ENCODE assay signal across 12 cellular contexts in the genomic region with DNA sequence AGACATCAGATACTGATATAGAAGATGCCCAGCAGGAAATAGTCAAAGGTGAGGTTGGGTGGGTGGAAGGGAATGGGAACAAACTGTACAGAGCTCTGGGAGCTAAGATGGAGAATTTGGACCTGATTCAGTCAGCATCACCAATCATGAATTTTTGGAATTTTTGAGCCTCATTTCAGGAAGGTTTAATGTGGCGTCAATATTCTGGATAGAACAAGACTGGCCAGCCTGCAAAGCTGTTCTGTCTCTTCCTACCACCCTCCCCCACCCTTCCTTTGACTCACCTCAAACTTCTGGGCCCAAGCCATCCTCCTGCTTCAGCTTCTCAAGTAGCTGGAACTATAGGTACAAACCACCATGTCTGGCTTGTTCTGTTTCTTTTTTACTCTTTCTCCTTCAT. TPM values are rescaled to one million over a fixed set of nuclear protein-coding genes. Genes with fewer than 3 reads are reported as not detected.
DNase-seq lines count a peak whose midpoint lies in the region; ATAC-seq, FAIRE-seq and TF ChIP-seq lines count a peak whose summit lies in the region.
"Had no signal": no experiment of that assay in that cellular context is flagged by ENCODE, and none has a peak within 500 bp of the region (broad histone marks: within the 10 kb centered on the region; RNA-seq: fewer than 3 reads in every experiment).

No MANE protein-coding gene starts in this region.

- dilution Hi-C loops in endothelial cell of umbilical vein (cut with MboI; ENCODE audit: extremely low pct_ligation_motif_present, low sequenced_read_pairs), result no loop called here

- no peak overlapping the region for H3K4me3 Mint-ChIP-seq in nephron progenitor cell

- no peaks in the 10 kb centered on the region for H3K27me3 Mint-ChIP-seq in nephron progenitor cell (ENCODE audit: low read depth, poor library complexity)

- H3K9me3 Mint-ChIP-seq in nephron progenitor cell, result no peaks in the 10 kb centered on the region

- TF ChIP-seq POLR2A in endothelial cell of umbilical vein (IDR thresholded peaks at IDR 0.05; ENCODE audit: low read depth, low read length), result no peak

- no peak overlapping the region for H3K27ac ChIP-seq in endothelial cell of umbilical vein (ENCODE audit: insufficient read depth, low read depth, low read length)
- H3K27ac ChIP-seq in OCI-LY7 (ENCODE audit: low read depth, low read length, poor library complexity, severe bottlenecking), result no peak overlapping the region
- H3K27ac ChIP-seq: ovary had no signal

- peaks cover 65% of the 10 kb centered on the region for H3K79me2 ChIP-seq in endothelial cell of umbilical vein (ENCODE audit: control insufficient read depth, insufficient read depth, low read length)
- H3K79me2 ChIP-seq in OCI-LY7 (ENCODE audit: insufficient read depth, low read depth, low read length), result peaks cover 91% of the 10 kb centered on the region

- H2AFZ ChIP-seq in endothelial cell of umbilical vein (ENCODE audit: low read depth, low read length) (no peak overlapping the region), OCI-LY7 (ENCODE audit: low read length) (no peak overlapping the region)

- in situ Hi-C loops in G401 (cut with HindIII; ENCODE audit: low sequenced_read_pairs), result no loop called here

- H3K9me1 ChIP-seq in endothelial cell of umbilical vein (replicated peaks; ENCODE audit: control insufficient read depth, extremely low read depth, insufficient read depth, low read length), result no peaks in the 10 kb centered on the region

- POLR2A ChIA-PET in endothelial cell of umbilical vein (lab: Charles Lee) (no interaction called here), OCI-LY7 (lab: Charles Lee) (interaction anchor here (0.6 to 0.8 kb wide), 3 partner anchors 16 to 35 kb away, joined by 3 to 6 read pairs (median 3); no protein-coding TSS in a partner anchor)

- no peaks in the 10 kb centered on the region for H3K27me3 ChIP-seq in endothelial cell of umbilical vein (ENCODE audit: control insufficient read depth in 2 of 2, insufficient read depth in 2 of 2, low read length in 2 of 2)
- H3K27me3 ChIP-seq: ovary had no signal

- peaks cover 7% of the 10 kb centered on the region for H3K4me1 ChIP-seq in endothelial cell of umbilical vein (ENCODE audit: control insufficient read depth, extremely low read depth, insufficient read depth, low read length)
- H3K4me1 ChIP-seq in OCI-LY7 (ENCODE audit: insufficient read depth, low read length, poor library complexity, severe bottlenecking), result peaks cover 4% of the 10 kb centered on the region

- CTCF ChIA-PET in endothelial cell of umbilical vein (lab: Charles Lee), result interaction anchor here (0.7 to 2.0 kb wide), 4 partner anchors 18 to 48 kb away, joined by 3 to 8 read pairs (median 3); a partner anchor contains a TSS
- CTCF ChIA-PET in OCI-LY7 (lab: Charles Lee; ENCODE audit: unreplicated experiment), result interaction anchor here (0.7 kb wide), 1 partner anchor 1859 kb away, joined by 6 read pairs; no protein-coding TSS in a partner anchor

- H3K9me3 ChIP-seq in endothelial cell of umbilical vein (replicated peaks; ENCODE audit: control insufficient read depth, insufficient read depth, low read length), result no peaks in the 10 kb centered on the region
- H3K9me3 ChIP-seq in OCI-LY7 (ENCODE audit: low read length), result no peaks in the 10 kb centered on the region
- H3K9me3 ChIP-seq: ovary had no signal

- H3K9me2 ChIP-seq in OCI-LY7 (ENCODE audit: insufficient read depth, low read length), result no peaks in the 10 kb centered on the region

- FAIRE-seq in endothelial cell of umbilical vein (lab: Jason Lieb, UNC), result peak; percentile 53
- FAIRE-seq: GM19239 had no signal

- H3K36me3 ChIP-seq in endothelial cell of umbilical vein (ENCODE audit: control insufficient read depth in 2 of 2, extremely low read depth in 1 of 2, insufficient read depth in 2 of 2, low read length in 2 of 2), result no peaks in the 10 kb centered on the region
- H3K36me3 ChIP-seq in OCI-LY7 (ENCODE audit: insufficient read depth, low read length), result peaks cover 61% of the 10 kb centered on the region
- H3K36me3 ChIP-seq: ovary had no signal

- H3K4me3 ChIP-seq in endothelial cell of umbilical vein (replicated peaks in 1 of 3; ENCODE audit: insufficient read depth in 1 of 3, low read depth in 1 of 3, low read length in 3 of 3) (no peak overlapping the region), OCI-LY7 (ENCODE audit: low read depth, low read length, poor library complexity, severe bottlenecking) (no peak overlapping the region)
- H3K4me3 ChIP-seq: ovary had no signal

- H3K9ac ChIP-seq in endothelial cell of umbilical vein (replicated peaks; ENCODE audit: extremely low read depth, insufficient read depth, low read length), result no peak overlapping the region

- H3K4me1 Mint-ChIP-seq in nephron progenitor cell, result peaks cover 38% of the 10 kb centered on the region

- BruUV-seq in endothelial cell of umbilical vein (replicated peaks; lab: Mats Ljungman, UMichigan), result no TSS peak
- no TSS peak for BruUV-seq in OCI-LY7 (replicated peaks; lab: Mats Ljungman, UMichigan)

- peak overlapping the region; percentile 49 for H3K27ac Mint-ChIP-seq in nephron progenitor cell

- H3K36me3 Mint-ChIP-seq in nephron progenitor cell (ENCODE audit: low read depth), result peaks cover 17% of the 10 kb centered on the region

- DNase-seq in G401 (ENCODE audit: low spot score) (peak; percentile 34), endothelial cell of umbilical vein (ENCODE audit: low read depth, low spot score) (peak; percentile 7), nephron progenitor cell (no peak), OCI-LY7 (ENCODE audit: low spot score) (no peak), DMS 273 treated with DMSO at 0.1 percent for 48 hours (lab: John Stamatoyannopoulos, UW) (no peak)
- DNase-seq: caudate nucleus, NCI-H774 had no signal

- H4K20me1 ChIP-seq in endothelial cell of umbilical vein (replicated peaks; ENCODE audit: control insufficient read depth, extremely low read depth, insufficient read depth, low read length) (no peaks in the 10 kb centered on the region), OCI-LY7 (ENCODE audit: insufficient read depth, low read length) (no peaks in the 10 kb centered on the region; the same call in 1 of the 2 replicates)

- H3K4me2 ChIP-seq in endothelial cell of umbilical vein (ENCODE audit: insufficient read depth, low read length) (no peak overlapping the region), OCI-LY7 (ENCODE audit: low read length) (no peak overlapping the region)

- TF ChIP-seq CTCF in endothelial cell of umbilical vein (IDR thresholded peaks at IDR 0.05; ENCODE audit: extremely low read depth in 1 of 2, insufficient read depth in 1 of 2, low read depth in 1 of 2, low read length in 2 of 2), result no peak
- no peak for TF ChIP-seq CTCF in nephron progenitor cell (IDR thresholded peaks at IDR 0.05)
- TF ChIP-seq CTCF in OCI-LY7 (conservative IDR thresholded peaks at IDR 0.05; ENCODE audit: low read length), result no peak

- intact Hi-C loops in endothelial cell of umbilical vein (cut with micrococcal nuclease) (no loop called here), OCI-LY7 (cut with micrococcal nuclease; ENCODE audit: unreplicated experiment) (no loop called here)

- peak; percentile 68 for ATAC-seq in SK-N-SH treated with all-trans-retinoic acid at 6 μM for 48 hours
- ATAC-seq in GM18511 (IDR thresholded peaks at IDR 0.05; ENCODE audit: unreplicated experiment), result no peak
- no peak for ATAC-seq in GM21367 (IDR thresholded peaks at IDR 0.05; ENCODE audit: unreplicated experiment)

TF ChIP-seq in SK-N-SH treated with all-trans-retinoic acid at 6 μM for 48 hours, 23 proteins besides CTCF, POLR2A, EP300 and RAD21 (continues in another document):
- TF ChIP-seq SNAI2 (CRISPR knock-in tag; IDR thresholded peaks at IDR 0.05), result no peak
- TF ChIP-seq OSR1 (CRISPR knock-in tag; IDR thresholded peaks at IDR 0.05), result no peak
- TF ChIP-seq ARNTL (CRISPR knock-in tag; IDR thresholded peaks at IDR 0.05; ENCODE audit: borderline replicate concordance, low read depth), result no peak
- no peak for TF ChIP-seq PPARA (CRISPR knock-in tag; IDR thresholded peaks at IDR 0.05; ENCODE audit: borderline replicate concordance)
- no peak for TF ChIP-seq ZNF70 (CRISPR knock-in tag; IDR thresholded peaks at IDR 0.05)
- 0 out of 2 replicates have a peak, but pooled peaks have one; percentile 31 for TF ChIP-seq CSDC2 (CRISPR knock-in tag; IDR thresholded peaks at IDR 0.05)

TF ChIP-seq in endothelial cell of umbilical vein, 7 proteins besides CTCF, POLR2A, EP300 and RAD21 (continues in another document):
- TF ChIP-seq POLR2AphosphoS5 (IDR thresholded peaks at IDR 0.05; ENCODE audit: insufficient read depth, low read depth, low read length) (no peak), MYC (IDR thresholded peaks at IDR 0.05; ENCODE audit: low read depth, low read length) (no peak), EZH2 (IDR thresholded peaks at IDR 0.05; ENCODE audit: borderline replicate concordance, low read depth, low read length, severe bottlenecking) (no peak)
- TF ChIP-seq, protein P1, sequence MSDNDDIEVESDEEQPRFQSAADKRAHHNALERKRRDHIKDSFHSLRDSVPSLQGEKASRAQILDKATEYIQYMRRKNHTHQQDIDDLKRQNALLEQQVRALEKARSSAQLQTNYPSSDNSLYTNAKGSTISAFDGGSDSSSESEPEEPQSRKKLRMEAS (IDR thresholded peaks at IDR 0.05; ENCODE audit: insufficient read depth, insufficient read length), result no peak

RNA-seq across cellular contexts. Expression of a gene that starts 32.6 kb away (rescaled TPM):
- total RNA-seq in G401 (2014; rRNA removed; shearing (Covaris generic)), result 32.4 and 37.3 TPM in 2 replicates
- total RNA-seq in endothelial cell of umbilical vein (40.0 and 40.7 TPM in 2 replicates), OCI-LY7 (2022) (83.5 and 93.3 TPM in 2 replicates)
- polyA plus RNA-seq in endothelial cell of umbilical vein, result 16.9 and 20.7 TPM in 2 replicates
- polyA plus RNA-seq in endothelial cell of umbilical vein (2011; cell fraction: cytosol; rRNA removed), result 27.9 and 31.1 TPM in 2 replicates
- polyA plus RNA-seq in endothelial cell of umbilical vein (2011; cell fraction: nucleus; rRNA removed), result 29.5 and 35.6 TPM in 2 replicates
- 26.3 and 34.7 TPM in 2 replicates for polyA plus RNA-seq in endothelial cell of umbilical vein (2012)
- polyA minus RNA-seq in endothelial cell of umbilical vein, result 35.9 and 42.7 TPM in 2 replicates
- 32.0 TPM for polyA minus RNA-seq in endothelial cell of umbilical vein (2011; cell fraction: cytosol; rRNA and poly(A)+ RNA removed)
- polyA minus RNA-seq in endothelial cell of umbilical vein (2011; cell fraction: nucleus; rRNA and poly(A)+ RNA removed), result 21.0 and 28.5 TPM in 2 replicates
- 70.6 and 72.1 TPM in 2 replicates for total RNA-seq in OCI-LY7 (2014; rRNA removed; shearing (Covaris generic))

RNA-seq across cellular contexts. Expression of a gene that starts 50.0 kb away (rescaled TPM):
- 4.1 and 10.7 TPM in 2 replicates for total RNA-seq in G401 (2014; rRNA removed; shearing (Covaris generic))
- 2.2 and 2.7 TPM in 2 replicates for total RNA-seq in endothelial cell of umbilical vein
- polyA plus RNA-seq in endothelial cell of umbilical vein, result 0.65 and 0.95 TPM in 2 replicates
- 0.06 and 0.34 TPM in 2 replicates for polyA plus RNA-seq in endothelial cell of umbilical vein (2011; cell fraction: cytosol; rRNA removed)
- polyA plus RNA-seq in endothelial cell of umbilical vein (2011; cell fraction: nucleus; rRNA removed), result 2.9 and 3.5 TPM in 2 replicates
- 0.15 and 0.53 TPM in 2 replicates for polyA plus RNA-seq in endothelial cell of umbilical vein (2012)
- polyA minus RNA-seq in endothelial cell of umbilical vein, result 0.66 and 0.85 TPM in 2 replicates
- polyA minus RNA-seq in endothelial cell of umbilical vein (2011; cell fraction: cytosol; rRNA and poly(A)+ RNA removed), result not detected
- polyA minus RNA-seq in endothelial cell of umbilical vein (2011; cell fraction: nucleus; rRNA and poly(A)+ RNA removed), result 1.5 and 1.8 TPM in 2 replicates
- total RNA-seq in OCI-LY7 (2014; rRNA removed; shearing (Covaris generic)), result 98.0 and 114 TPM in 2 replicates
- total RNA-seq in OCI-LY7 (2022), result 200 and 202 TPM in 2 replicates

Comparison
In these comparisons a context has a peak if more than half of its experiments do, and no peak if none do; other contexts are left out.
1. DNase-seq: peak in G401 (single experiment) and endothelial cell of umbilical vein (single experiment); none in nephron progenitor cell (single experiment), OCI-LY7 (single experiment) and DMS 273 treated with DMSO at 0.1 percent for 48 hours (single experiment).